Comparison of ENCODE assay signal across 27 cellular contexts in the genomic region with DNA sequence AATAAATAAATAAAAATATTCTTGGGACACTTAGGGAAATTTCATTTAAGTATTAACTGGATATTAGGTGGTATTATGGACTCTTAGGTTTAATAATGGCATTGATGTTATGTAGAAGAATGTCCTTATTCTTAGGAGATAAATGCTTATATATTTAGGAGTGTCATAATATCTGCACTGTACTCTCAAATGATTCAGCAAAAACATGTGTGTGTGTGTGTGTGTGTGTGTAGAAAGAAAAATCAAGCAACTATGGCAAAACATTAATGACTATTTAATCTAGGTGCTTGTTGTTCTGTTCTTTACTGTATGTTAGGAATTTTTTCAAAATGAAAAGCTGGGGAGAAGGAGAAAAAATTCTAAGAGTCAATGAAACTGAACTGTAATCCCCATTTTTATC.
"Had no signal": no experiment of that assay in that cellular context is flagged by ENCODE, and none has a peak within 500 bp of the region (broad histone marks: within the 10 kb centered on the region; RNA-seq: fewer than 3 reads in every experiment).

No MANE protein-coding gene starts in this region.

- ATAC-seq: left ventricle myocardium superior; lower lobe of right lung; natural killer cell; sciatic nerve; stimulated activated naive CD8-positive, alpha-beta T cell treated with anti-CD3 and anti-CD28 coated beads, Interleukin-15, amount 100 ng/mL, for 72 hours; upper lobe of right lung had no signal

- H3K27me3 ChIP-seq: colonic mucosa, esophagus muscularis mucosa, right atrium auricular region, suprapubic skin, transverse colon, upper lobe of right lung, uterus had no signal

- H3K9me3 ChIP-seq: colonic mucosa, esophagus muscularis mucosa, lower lobe of right lung, prostate gland, right atrium auricular region, suprapubic skin, transverse colon, upper lobe of right lung, uterus had no signal

- DNase-seq: colonic mucosa; effector CD8-positive, alpha-beta T cell; endodermal cell; hypothalamus; immature natural killer cell; left ventricle myocardium superior; lower lobe of right lung; natural killer cell; nucleus accumbens; stimulated activated CD4-positive, alpha-beta T cell treated with anti-CD3 and anti-CD28 coated beads, Interleukin-12 subunit alpha, Interleukin-12 subunit beta, amount 100 ng/mL, for 4 hours; stimulated activated CD4-positive, alpha-beta T cell treated with anti-CD3 and anti-CD28 coated beads, Interleukin-1b, Interleukin-23, amount 100 ng/mL, for 48 hours; stimulated activated CD4-positive, alpha-beta T cell treated with anti-CD3 and anti-CD28 coated beads, Interleukin-4, amount 100 ng/mL, for 1 hour; stimulated activated CD8-positive, alpha-beta memory T cell treated with anti-CD3 and anti-CD28 coated beads, Interleukin-4, amount 100 ng/mL, for 48 hours; stimulated activated naive CD4-positive, alpha-beta T cell; stimulated activated naive CD8-positive, alpha-beta T cell treated with anti-CD3 and anti-CD28 coated beads, Interleukin-15, amount 100 ng/mL, for 72 hours; transverse colon; upper lobe of right lung; uterus had no signal

- H3K4me2 ChIP-seq: smooth muscle cell had no signal

- H3K36me3 ChIP-seq: colonic mucosa, prostate gland, right atrium auricular region, suprapubic skin, transverse colon, upper lobe of right lung, uterus had no signal

- H3K4me1 ChIP-seq: colonic mucosa, prostate gland, upper lobe of right lung, uterus had no signal

- H3K27ac ChIP-seq: colonic mucosa, epithelial cell of prostate, esophagus muscularis mucosa, lower lobe of right lung, prostate gland, right atrium auricular region, suprapubic skin, transverse colon, upper lobe of right lung, uterus had no signal

- FAIRE-seq: frontal cortex, keratinocyte had no signal

- H3K4me3 ChIP-seq: colonic mucosa, esophagus muscularis mucosa, lower lobe of right lung, prostate gland, right atrium auricular region, smooth muscle cell, suprapubic skin, transverse colon, upper lobe of right lung, uterus had no signal
